ENCODE assay signal across 16 cellular contexts in the genomic region with DNA sequence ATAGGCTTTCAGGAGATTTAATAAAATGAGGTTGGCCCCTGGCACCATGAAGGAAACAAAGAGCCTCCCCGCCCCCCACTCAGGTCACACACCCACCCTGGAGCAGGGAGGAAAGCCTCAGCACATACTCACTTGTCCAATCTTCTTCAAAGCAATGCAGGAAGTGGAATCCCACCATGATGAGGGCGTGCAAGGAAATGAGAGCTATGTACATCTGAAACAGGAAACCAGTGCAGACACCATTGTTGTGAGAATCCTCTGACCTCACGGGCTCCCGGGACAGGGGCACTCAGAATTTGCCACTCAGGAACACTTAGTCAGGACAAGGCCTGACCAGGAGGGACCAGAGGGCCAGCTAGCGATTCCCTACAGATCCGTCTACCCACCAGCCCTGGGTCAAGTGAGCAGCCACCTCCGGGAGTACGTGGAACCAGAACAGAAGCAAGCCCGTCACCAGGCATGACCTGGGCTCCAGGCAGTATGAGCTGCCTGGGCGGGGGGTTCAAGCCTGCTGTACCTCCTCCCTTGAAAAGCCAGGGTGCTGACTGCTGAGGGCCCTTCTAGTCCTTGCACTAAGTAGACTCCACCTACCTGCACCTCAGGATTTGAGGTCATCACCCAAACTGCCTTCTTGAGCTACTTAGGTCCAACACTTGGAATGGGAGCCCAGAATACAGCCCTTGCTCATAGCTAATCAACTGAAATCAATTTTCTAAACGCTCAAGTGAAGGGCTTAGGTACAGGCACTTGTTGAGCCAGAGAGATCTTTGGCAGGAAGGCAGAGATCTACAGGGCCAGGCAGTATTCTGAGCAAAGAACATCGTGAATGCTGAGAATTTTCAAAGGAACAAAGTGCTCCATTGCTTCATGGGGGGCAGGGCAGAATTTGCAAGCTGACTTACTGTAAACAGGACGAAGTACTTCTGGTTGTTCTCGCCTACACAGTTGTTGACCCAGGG. TPM values are rescaled to one million over a fixed set of nuclear protein-coding genes. Genes with fewer than 3 reads are reported as not detected.
"Had no signal": no experiment of that assay in that cellular context is flagged by ENCODE, and none has a peak within 500 bp of the region (broad histone marks: within the 10 kb centered on the region; RNA-seq: fewer than 3 reads in every experiment).

No MANE protein-coding gene starts in this region.

- H3K9me3 ChIP-seq: body of pancreas, gastroesophageal sphincter, pancreas, tibial artery had no signal

- DNase-seq: activated CD4-positive, alpha-beta T cell treated with anti-CD3 and anti-CD28 coated beads for 36 hours; activated naive CD4-positive, alpha-beta T cell treated with anti-CD3 and anti-CD28 coated beads, Interleukin-2, amount 50 U/mL, for 16 hours; amniotic stem cell; body of pancreas; central memory CD4-positive, alpha-beta T cell; effector CD8-positive, alpha-beta T cell; pancreas; stimulated activated CD4-positive, alpha-beta T cell treated with anti-CD3 and anti-CD28 coated beads, Interleukin-4, amount 100 ng/mL, for 1 hour; stimulated activated CD8-positive, alpha-beta memory T cell treated with anti-CD3 and anti-CD28 coated beads, Interleukin-4, amount 100 ng/mL, for 48 hours; tibial artery had no signal

- H3K4me3 ChIP-seq: body of pancreas, coronary artery, gastroesophageal sphincter, hepatocyte, pancreas, tibial artery had no signal

- H3K4me3 Mint-ChIP-seq: activated CD4-positive, alpha-beta T cell treated with anti-CD3 and anti-CD28 coated beads for 36 hours; nephron had no signal

- H3K27me3 ChIP-seq: body of pancreas, gastroesophageal sphincter, hepatocyte, pancreas, tibial artery had no signal

- H3K27ac ChIP-seq: body of pancreas, coronary artery, gastroesophageal sphincter, hepatocyte, pancreas, tibial artery, VCaP had no signal

- H3K9me3 Mint-ChIP-seq: nephron had no signal

- H3K27ac Mint-ChIP-seq: activated CD4-positive, alpha-beta T cell treated with anti-CD3 and anti-CD28 coated beads for 36 hours had no signal

- H3K27me3 Mint-ChIP-seq: activated CD4-positive, alpha-beta T cell treated with anti-CD3 and anti-CD28 coated beads for 36 hours had no signal

- H3K79me2 ChIP-seq: hepatocyte had no signal

- H3K4me1 ChIP-seq: body of pancreas, gastroesophageal sphincter, pancreas, tibial artery had no signal

- H3K4me2 ChIP-seq: hepatocyte had no signal

- H2AFZ ChIP-seq: hepatocyte had no signal

- H3K4me1 Mint-ChIP-seq: activated CD4-positive, alpha-beta T cell treated with anti-CD3 and anti-CD28 coated beads for 36 hours; nephron had no signal

- FAIRE-seq: pancreas had no signal

RNA-seq across cellular contexts. Expression of a gene that starts 58.9 kb away (rescaled TPM):
- total RNA-seq: activated CD4-positive, alpha-beta T cell treated with anti-CD3 and anti-CD28 coated beads for 36 hours; body of pancreas; epithelial cell of proximal tubule; gastroesophageal sphincter; pancreas had no signal
- polyA plus RNA-seq: hepatocyte, pancreas had no signal
